ENCODE assay signal across 9 cellular contexts in the genomic region with DNA sequence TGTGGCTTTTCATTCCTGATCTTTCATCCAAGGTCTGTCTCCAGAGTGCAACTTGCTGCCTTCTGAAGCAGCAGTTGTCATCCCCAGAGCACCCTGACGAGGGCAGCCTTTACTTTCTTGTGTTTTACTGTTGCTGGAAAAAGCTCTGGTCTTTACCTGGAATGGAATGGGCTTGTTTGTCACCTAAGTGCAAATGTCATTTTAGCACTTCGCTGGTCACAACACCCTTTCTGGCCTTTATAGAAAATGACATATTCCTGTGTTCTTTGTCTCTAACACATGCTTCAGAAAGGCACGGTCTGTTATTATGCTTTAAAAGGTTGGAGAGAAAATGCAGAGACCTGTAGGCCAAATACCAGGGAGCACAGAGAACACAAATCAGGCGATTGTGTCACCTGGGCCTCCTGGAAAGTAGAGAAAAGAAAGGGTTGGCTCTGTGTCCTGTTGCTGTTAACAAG.
A peak's percentile ranks its signal among the peaks of the same experiment; 100 is the strongest.
DNase-seq lines count a peak whose midpoint lies in the region; ATAC-seq and TF ChIP-seq lines count a peak whose summit lies in the region.
"Had no signal": no experiment of that assay in that cellular context is flagged by ENCODE, and none has a peak within 500 bp of the region (broad histone marks: within the 10 kb centered on the region; RNA-seq: fewer than 3 reads in every experiment).

No MANE protein-coding gene starts in this region.

- no peaks in the 10 kb centered on the region for H3K9me3 ChIP-seq in CD8-positive, alpha-beta T cell (ENCODE audit: low read length)

- ATAC-seq in Right ventricle myocardium superior (ENCODE audit: poor library complexity), result peak; percentile 72
- ATAC-seq in CD8-positive, alpha-beta T cell, result no peak

- H3K36me3 ChIP-seq in CD8-positive, alpha-beta T cell (ENCODE audit: insufficient read depth, low read length), result no peaks in the 10 kb centered on the region

- no peaks in the 10 kb centered on the region for H3K27me3 Mint-ChIP-seq in activated naive CD4-positive, alpha-beta T cell treated with anti-CD3 and anti-CD28 coated beads for 36 hours (ENCODE audit: low read depth)
- H3K27me3 Mint-ChIP-seq in CD8-positive, alpha-beta T cell (ENCODE audit: low read depth), result no peaks in the 10 kb centered on the region
- H3K27me3 Mint-ChIP-seq: dendritic cell treated with granulocyte-macrophage colony-stimulating factor and Interleukin-4, amounts not matched to agents 40 ng/mL and 50 ng/mL, for 4 days had no signal

- POLR2A ChIA-PET in CD8-positive, alpha-beta T cell (lab: Charles Lee), result no interaction called here

- intact Hi-C loops in activated naive CD4-positive, alpha-beta T cell treated with anti-CD3 and anti-CD28 coated beads for 36 hours (cut with micrococcal nuclease), result no loop called here
- intact Hi-C loops in Right ventricle myocardium superior (cut with DNase I), result loop anchor here (5.0 to 10.0 kb wide), 2 partner anchors 289 to 622 kb away; no protein-coding TSS in a partner anchor
- intact Hi-C loops in CD8-positive, alpha-beta T cell (cut with DNase I, micrococcal nuclease), result no loop called here

- no peaks in the 10 kb centered on the region for H3K4me1 ChIP-seq in CD8-positive, alpha-beta T cell (ENCODE audit: insufficient read depth, low read length)

- no peaks in the 10 kb centered on the region for H3K36me3 Mint-ChIP-seq in activated naive CD4-positive, alpha-beta T cell treated with anti-CD3 and anti-CD28 coated beads for 36 hours (ENCODE audit: low read depth)
- H3K36me3 Mint-ChIP-seq in CD8-positive, alpha-beta T cell, result no peaks in the 10 kb centered on the region

- H3K9me3 Mint-ChIP-seq in activated naive CD4-positive, alpha-beta T cell treated with anti-CD3 and anti-CD28 coated beads for 36 hours, result no peaks in the 10 kb centered on the region
- peaks cover 2% of the 10 kb centered on the region for H3K9me3 Mint-ChIP-seq in CD8-positive, alpha-beta T cell
- H3K9me3 Mint-ChIP-seq: dendritic cell treated with granulocyte-macrophage colony-stimulating factor and Interleukin-4, amounts not matched to agents 40 ng/mL and 50 ng/mL, for 4 days had no signal

- CTCF ChIA-PET in activated naive CD4-positive, alpha-beta T cell treated with anti-CD3 and anti-CD28 coated beads for 36 hours (lab: Charles Lee), result no interaction called here
- CTCF ChIA-PET in CD8-positive, alpha-beta T cell (lab: Charles Lee), result no interaction called here

- H3K4me3 Mint-ChIP-seq in activated naive CD4-positive, alpha-beta T cell treated with anti-CD3 and anti-CD28 coated beads for 36 hours, result no peak overlapping the region
- H3K4me3 Mint-ChIP-seq in CD8-positive, alpha-beta T cell, result no peak overlapping the region
- H3K4me3 Mint-ChIP-seq: dendritic cell treated with granulocyte-macrophage colony-stimulating factor and Interleukin-4, amounts not matched to agents 40 ng/mL and 50 ng/mL, for 4 days had no signal

- no peak overlapping the region for H3K27ac ChIP-seq in CD8-positive, alpha-beta T cell (ENCODE audit: low read depth, low read length)

- no peak for TF ChIP-seq CTCF in CD8-positive, alpha-beta T cell (IDR thresholded peaks at IDR 0.05)

- peak; percentile 18 for DNase-seq in activated naive CD4-positive, alpha-beta T cell treated with anti-CD3 and anti-CD28 coated beads for 36 hours
- no peak for DNase-seq in activated naive CD4-positive, alpha-beta T cell (lab: John Stamatoyannopoulos, UW)
- peak; percentile 0 for DNase-seq in KG1 (lab: John Stamatoyannopoulos, UW)
- DNase-seq in T1000 (lab: John Stamatoyannopoulos, UW), result peak; percentile 6
- DNase-seq in Right ventricle myocardium superior, result peak; percentile 56
- DNase-seq in renal cortical epithelial cell (ENCODE audit: low read depth), result peak; percentile 46
- DNase-seq in CD8-positive, alpha-beta T cell, result no peak
- no peak for DNase-seq in NK-92 treated with Interleukin-12 subunit alpha and Interleukin-12 subunit beta, amount 100 ng/mL, for 24 hours (lab: John Stamatoyannopoulos, UW)

- H3K27me3 ChIP-seq in CD8-positive, alpha-beta T cell (ENCODE audit: insufficient read depth, low read length), result no peaks in the 10 kb centered on the region

- H3K4me3 ChIP-seq in CD8-positive, alpha-beta T cell (ENCODE audit: low read depth, low read length), result no peak overlapping the region

- no peak overlapping the region for H3K27ac Mint-ChIP-seq in activated naive CD4-positive, alpha-beta T cell treated with anti-CD3 and anti-CD28 coated beads for 36 hours
- H3K27ac Mint-ChIP-seq in CD8-positive, alpha-beta T cell, result no peak overlapping the region
- H3K27ac Mint-ChIP-seq: dendritic cell treated with granulocyte-macrophage colony-stimulating factor and Interleukin-4, amounts not matched to agents 40 ng/mL and 50 ng/mL, for 4 days had no signal

- no peaks in the 10 kb centered on the region for H3K4me1 Mint-ChIP-seq in activated naive CD4-positive, alpha-beta T cell treated with anti-CD3 and anti-CD28 coated beads for 36 hours (ENCODE audit: low read depth)
- H3K4me1 Mint-ChIP-seq in CD8-positive, alpha-beta T cell (ENCODE audit: low read depth), result no peaks in the 10 kb centered on the region

Comparison
In these comparisons a context has a peak if more than half of its experiments do, and no peak if none do; other contexts are left out.
1. DNase-seq: peak in activated naive CD4-positive, alpha-beta T cell treated with anti-CD3 and anti-CD28 coated beads for 36 hours (single experiment), KG1 (single experiment), T1000 (single experiment), Right ventricle myocardium superior (single experiment) and renal cortical epithelial cell (single experiment); none in activated naive CD4-positive, alpha-beta T cell (0 of 4), CD8-positive, alpha-beta T cell (0 of 7) and NK-92 treated with Interleukin-12 subunit alpha and Interleukin-12 subunit beta, amount 100 ng/mL, for 24 hours (single experiment).